Comparison of ENCODE assay signal across 8 cellular contexts in genomic region chr19:46661735-46662592, GRCh38. TPM values are rescaled to one million over a fixed set of nuclear protein-coding genes. Genes with fewer than 3 reads are reported as not detected.
A peak's percentile ranks its signal among the peaks of the same experiment; 100 is the strongest.
DNase-seq lines count a peak whose midpoint lies in the region; ATAC-seq and TF ChIP-seq lines count a peak whose summit lies in the region.

No MANE protein-coding gene starts in this region.

- no peaks in the 10 kb centered on the region for H3K36me3 ChIP-seq in duodenal mucosa (ENCODE audit: control insufficient read depth in 1 of 2, insufficient read depth in 2 of 2, low read length in 2 of 2)

- H3K27me3 ChIP-seq in CD4-positive, alpha-beta T cell (ENCODE audit: control insufficient read depth, insufficient read depth, low read length), result peaks cover 24% of the 10 kb centered on the region
- H3K27me3 ChIP-seq in duodenal mucosa (ENCODE audit: control insufficient read depth in 1 of 2, insufficient read depth in 2 of 2, low read length in 2 of 2), result peaks cover 17 to 30% of the 10 kb centered on the region in 2 donors

- H3K27ac Mint-ChIP-seq in CD4-positive, alpha-beta T cell, result peak overlapping the region; percentile 88
- H3K27ac Mint-ChIP-seq in activated CD4-positive, alpha-beta memory T cell treated with anti-CD3 and anti-CD28 coated beads, Interleukin-2, amount 10 ng/mL, durations not matched to agents 7 days and 5 days, result peak overlapping the region; percentile 71

- TF ChIP-seq POLR2A in lower leg skin (IDR thresholded peaks at IDR 0.05), result no peak

- CTCF ChIA-PET in CD4-positive, alpha-beta T cell (lab: Charles Lee), result interaction anchor here (0.6 to 3.2 kb wide), 23 partner anchors 11 to 142 kb away, joined by 3 to 34 read pairs (median 5); partner anchors contain the start of genes CALM3 and GNG8
- CTCF ChIA-PET in activated CD4-positive, alpha-beta memory T cell treated with anti-CD3 and anti-CD28 coated beads, Interleukin-2, amount 10 ng/mL, durations not matched to agents 7 days and 5 days (lab: Charles Lee), result interaction anchor here (0.5 to 5.9 kb wide), 29 partner anchors 9 to 316 kb away, joined by 3 to 136 read pairs (median 4); partner anchors contain the start of genes AP2S1, CALM3 and PTGIR

- H3K9me3 ChIP-seq in CD4-positive, alpha-beta T cell (ENCODE audit: control insufficient read depth, low read length), result no peaks in the 10 kb centered on the region
- no peaks in the 10 kb centered on the region for H3K9me3 ChIP-seq in duodenal mucosa (ENCODE audit: control insufficient read depth in 1 of 2, low read length in 2 of 2)

- H3K4me3 ChIP-seq in duodenal mucosa (ENCODE audit: low read depth in 1 of 2, low read length in 2 of 2) (peak overlapping the region; percentile 59 to 67), lower leg skin (ENCODE audit: low read depth, poor library complexity, severe bottlenecking) (no peak overlapping the region)

- POLR2A ChIA-PET in CD4-positive, alpha-beta T cell (lab: Charles Lee), result interaction anchor here (0.6 to 3.0 kb wide), 20 partner anchors 9 to 1602 kb away, joined by 3 to 44 read pairs (median 4); partner anchors contain the start of genes CALM3, SLC1A5 and ZC3H4
- POLR2A ChIA-PET in activated CD4-positive, alpha-beta memory T cell treated with anti-CD3 and anti-CD28 coated beads, Interleukin-2, amount 10 ng/mL, durations not matched to agents 7 days and 5 days (lab: Charles Lee), result interaction anchor here (0.6 to 3.4 kb wide), 13 partner anchors 9 to 178 kb away, joined by 3 to 34 read pairs (median 4); partner anchors contain the start of gene CALM3

- peak overlapping the region in 1 of 2 donors; percentile 3 for H3K9ac ChIP-seq in duodenal mucosa (ENCODE audit: low read depth in 1 of 2, low read length in 2 of 2)

- peaks cover 20% of the 10 kb centered on the region for H3K4me1 Mint-ChIP-seq in CD4-positive, alpha-beta T cell (ENCODE audit: low read depth)
- peaks cover 19% of the 10 kb centered on the region for H3K4me1 Mint-ChIP-seq in activated CD4-positive, alpha-beta memory T cell treated with anti-CD3 and anti-CD28 coated beads, Interleukin-2, amount 10 ng/mL, durations not matched to agents 7 days and 5 days

- H3K4me3 Mint-ChIP-seq in CD4-positive, alpha-beta T cell, result peak overlapping the region; percentile 85
- peak overlapping the region; percentile 69 for H3K4me3 Mint-ChIP-seq in activated CD4-positive, alpha-beta memory T cell treated with anti-CD3 and anti-CD28 coated beads, Interleukin-2, amount 10 ng/mL, durations not matched to agents 7 days and 5 days

- peak; percentile 60 for ATAC-seq in CD4-positive, alpha-beta T cell (ENCODE audit: poor library complexity)
- no peak for ATAC-seq in HG02870 (IDR thresholded peaks at IDR 0.05; ENCODE audit: unreplicated experiment)

- peak; percentile 61 to 76 (median 69) for DNase-seq in CD4-positive, alpha-beta T cell
- DNase-seq in HK-2 (ENCODE audit: unreplicated experiment), result peak; percentile 77
- DNase-seq in NCI-H748 treated with DMSO at 0.1 percent for 48 hours (lab: John Stamatoyannopoulos, UW), result peak; percentile 95
- peak; percentile 81 for DNase-seq in activated CD4-positive, alpha-beta memory T cell treated with anti-CD3 and anti-CD28 coated beads, Interleukin-2, amount 10 ng/mL, durations not matched to agents 7 days and 5 days
- DNase-seq in lower leg skin (ENCODE audit: low spot score in 2 of 2), result peak; percentile 81 to 96
- DNase-seq in stimulated activated CD4-positive, alpha-beta T cell treated with anti-CD3 and anti-CD28 coated beads, Interleukin-4, amount 100 ng/mL, for 1 hour, result peak; percentile 73

- no peaks in the 10 kb centered on the region for H3K9me3 Mint-ChIP-seq in CD4-positive, alpha-beta T cell
- no peaks in the 10 kb centered on the region for H3K9me3 Mint-ChIP-seq in activated CD4-positive, alpha-beta memory T cell treated with anti-CD3 and anti-CD28 coated beads, Interleukin-2, amount 10 ng/mL, durations not matched to agents 7 days and 5 days

- H3K27ac ChIP-seq in CD4-positive, alpha-beta T cell (ENCODE audit: low read depth, low read length), result peak overlapping the region; percentile 38
- no peak overlapping the region for H3K27ac ChIP-seq in duodenal mucosa (ENCODE audit: low read depth, low read length)

- peaks cover 10 to 21% of the 10 kb centered on the region in 2 donors for H3K4me1 ChIP-seq in duodenal mucosa (ENCODE audit: control insufficient read depth in 1 of 2, insufficient read depth in 2 of 2, low read length in 2 of 2)

- WGBS in lower leg skin, 2 donors, result 5 to 6% methylated on average over 19 of the region's 19 CpGs

- peaks cover 20% of the 10 kb centered on the region for H3K27me3 Mint-ChIP-seq in CD4-positive, alpha-beta T cell
- H3K27me3 Mint-ChIP-seq in activated CD4-positive, alpha-beta memory T cell treated with anti-CD3 and anti-CD28 coated beads, Interleukin-2, amount 10 ng/mL, durations not matched to agents 7 days and 5 days, result peaks cover 35% of the 10 kb centered on the region

- H3K36me3 Mint-ChIP-seq in CD4-positive, alpha-beta T cell (ENCODE audit: low read depth), result no peaks in the 10 kb centered on the region
- no peaks in the 10 kb centered on the region for H3K36me3 Mint-ChIP-seq in activated CD4-positive, alpha-beta memory T cell treated with anti-CD3 and anti-CD28 coated beads, Interleukin-2, amount 10 ng/mL, durations not matched to agents 7 days and 5 days (ENCODE audit: low read depth)

- intact Hi-C loops in CD4-positive, alpha-beta T cell (cut with DNase I, micrococcal nuclease), result loop anchor here (1.0 to 10.0 kb wide), 5 partner anchors 28 to 267 kb away; partner anchors contain the start of gene CALM3 (in 1 of the 2)
- intact Hi-C loops in lower leg skin (cut with DNase I; ENCODE audit: low total_unique reads), result loop anchor here (10.0 kb wide), 2 partner anchors 47 to 127 kb away; no protein-coding TSS in a partner anchor

- TF ChIP-seq CTCF in CD4-positive, alpha-beta T cell (IDR thresholded peaks at IDR 0.05), result peak; percentile 80
- TF ChIP-seq CTCF in lower leg skin (IDR thresholded peaks at IDR 0.05), result peak in 1 of 3 donors; percentile 95

RNA-seq across cellular contexts. Expression of gene DACT3, which starts 1.0 kb away (rescaled TPM):
- under 1 TPM; 0.11 TPM for total RNA-seq in CD4-positive, alpha-beta T cell
- under 1 TPM; 0.15 to 0.20 TPM for total RNA-seq in activated CD4-positive, alpha-beta memory T cell treated with anti-CD3 and anti-CD28 coated beads, Interleukin-2, amount 10 ng/mL, durations not matched to agents 7 days and 5 days
- 1 to 10 TPM; 1.3 to 4.1 (median 2.6) TPM for total RNA-seq in lower leg skin

RNA-seq across cellular contexts. Expression of gene GNG8, which starts 26.0 kb away (rescaled TPM):
- total RNA-seq in CD4-positive, alpha-beta T cell, result not detected
- total RNA-seq in activated CD4-positive, alpha-beta memory T cell treated with anti-CD3 and anti-CD28 coated beads, Interleukin-2, amount 10 ng/mL, durations not matched to agents 7 days and 5 days, result 1 to 10 TPM; 3.1 to 3.4 TPM
- not detected for total RNA-seq in lower leg skin

RNA-seq across cellular contexts. Expression of gene PTGIR, which starts 37.1 kb away (rescaled TPM):
- total RNA-seq in CD4-positive, alpha-beta T cell, result under 1 TPM; 0.87 to 0.96 TPM
- total RNA-seq in activated CD4-positive, alpha-beta memory T cell treated with anti-CD3 and anti-CD28 coated beads, Interleukin-2, amount 10 ng/mL, durations not matched to agents 7 days and 5 days, result 1 to 10 TPM; 5.3 to 5.6 TPM
- 1 to 10 TPM in 2 of 4 donors, under 1 TPM in 2; 0.51 to 3.6 (median 2.1) TPM for total RNA-seq in lower leg skin

RNA-seq across cellular contexts. Expression of gene PRKD2, which starts 55.0 kb away (rescaled TPM):
- 100 to 1,000 TPM; 105 to 113 TPM for total RNA-seq in CD4-positive, alpha-beta T cell
- total RNA-seq in activated CD4-positive, alpha-beta memory T cell treated with anti-CD3 and anti-CD28 coated beads, Interleukin-2, amount 10 ng/mL, durations not matched to agents 7 days and 5 days, result 100 to 1,000 TPM; 167 to 177 TPM
- 100 to 1,000 TPM in 1 of 4 donors, 10 to 100 TPM in 3; 52.6 to 120 (median 66.7) TPM for total RNA-seq in lower leg skin
